ENCODE assay signal across 8 cellular contexts in the genomic region with DNA sequence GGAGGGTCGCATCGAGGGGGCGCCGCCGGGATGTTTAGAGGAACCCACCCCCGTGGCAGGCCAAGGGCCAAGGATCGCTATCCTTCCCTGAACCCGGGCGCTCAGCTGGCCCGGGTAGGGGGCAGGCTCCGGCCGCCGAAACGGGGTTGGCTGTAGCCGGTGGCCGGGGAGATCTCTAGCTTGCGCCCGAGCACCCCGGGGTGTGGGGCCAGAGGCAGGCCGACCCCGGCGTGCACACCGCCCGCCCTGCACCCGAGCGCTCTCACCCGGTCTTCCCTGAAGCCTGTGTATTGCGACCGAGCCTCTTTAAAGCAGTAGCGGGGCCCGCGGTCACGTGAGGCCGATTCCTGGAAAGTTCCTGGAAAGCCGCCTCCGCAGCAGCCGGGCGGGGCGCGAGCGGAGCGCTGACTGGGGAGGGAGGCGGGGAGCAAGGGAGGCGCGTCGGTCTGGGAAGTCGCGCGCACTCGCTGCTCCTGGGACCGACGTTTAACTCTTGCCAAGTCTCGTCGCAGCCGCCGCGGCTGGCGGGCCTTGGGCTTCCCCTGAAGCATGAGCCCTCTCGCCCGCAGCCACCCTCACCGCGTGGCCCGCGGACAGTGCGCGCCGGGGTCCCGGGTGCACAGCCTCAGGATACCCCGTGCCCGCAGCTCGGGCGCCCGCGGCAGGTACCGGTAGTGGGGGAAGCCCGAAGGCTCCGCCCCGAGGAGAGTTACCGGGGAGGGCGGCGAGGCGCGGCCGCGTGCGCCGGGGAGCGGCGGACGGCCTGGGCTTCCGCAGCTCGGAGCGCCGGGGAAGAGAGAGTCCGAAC. TPM values are rescaled to one million over a fixed set of nuclear protein-coding genes. Genes with fewer than 3 reads are reported as not detected.
DNase-seq lines count a peak whose midpoint lies in the region; ATAC-seq and TF ChIP-seq lines count a peak whose summit lies in the region.

No MANE protein-coding gene starts in this region.

- peaks cover 11% of the 10 kb centered on the region; the same call in 1 of the 2 replicates for H3K4me1 ChIP-seq in HUES48 (ENCODE audit: control insufficient read depth, insufficient read depth, low read length)
- peaks cover 15% of the 10 kb centered on the region for H3K4me1 ChIP-seq in Panc1 (ENCODE audit: control insufficient read depth, insufficient read depth, low read length)
- H3K4me1 ChIP-seq in fibroblast of lung (ENCODE audit: control insufficient read depth, extremely low read depth, insufficient read depth, low read length): peaks cover 4% of the 10 kb centered on the region
- peaks cover 14 to 16% of the 10 kb centered on the region in 2 donors for H3K4me1 ChIP-seq in naive thymus-derived CD4-positive, alpha-beta T cell (ENCODE audit: control insufficient read depth in 2 of 2, insufficient read depth in 2 of 2, low read length in 2 of 2)

- H3K9me3 Mint-ChIP-seq in naive thymus-derived CD4-positive, alpha-beta T cell: peaks cover 0 to 1% (median 0%) of the 10 kb centered on the region in 11 donors
- no peaks in the 10 kb centered on the region for H3K9me3 Mint-ChIP-seq in stimulated activated memory B cell treated with anti-CD40 and anti-IgM and Interleukin-4, amounts not matched to agents 10 μg/mL and 1 μg/mL and 100 μg/mL, for 72 hours

- TF ChIP-seq CTCF in Panc1 (IDR thresholded peaks at IDR 0.05) (no peak), fibroblast of lung (conservative IDR thresholded peaks at IDR 0.05 in 1 of 2, IDR thresholded peaks at IDR 0.05 in 1 of 2; ENCODE audit: low read depth in 1 of 2, low read length in 2 of 2) (no peak)

- no peaks in the 10 kb centered on the region for H4K20me1 ChIP-seq in fibroblast of lung (ENCODE audit: control insufficient read depth, extremely low read depth, insufficient read depth, low read length)

- H3K36me3 Mint-ChIP-seq in naive thymus-derived CD4-positive, alpha-beta T cell: peaks cover 4 to 35% (median 9%) of the 10 kb centered on the region in 5 donors
- H3K36me3 Mint-ChIP-seq in stimulated activated memory B cell treated with anti-CD40 and anti-IgM and Interleukin-4, amounts not matched to agents 10 μg/mL and 1 μg/mL and 100 μg/mL, for 72 hours: no peaks in the 10 kb centered on the region

- H3K4me3 ChIP-seq in HUES48 (ENCODE audit: low read depth, low read length): peak overlapping the region; percentile 88
- H3K4me3 ChIP-seq in Panc1 (ENCODE audit: low read depth in 2 of 2, low read length in 2 of 2): peak overlapping the region; percentile 71 to 96
- H3K4me3 ChIP-seq in fibroblast of lung (replicated peaks in 1 of 4; ENCODE audit: control extremely low read depth in 1 of 4, insufficient read depth in 1 of 4, low read depth in 3 of 4, low read length in 4 of 4): peak overlapping the region; percentile 61 to 95 (median 82)
- H3K4me3 ChIP-seq in naive thymus-derived CD4-positive, alpha-beta T cell (ENCODE audit: low read length): peak overlapping the region; percentile 89

- peaks cover 0 to 15% (median 0%) of the 10 kb centered on the region in 5 donors for H3K27me3 Mint-ChIP-seq in naive thymus-derived CD4-positive, alpha-beta T cell
- H3K27me3 Mint-ChIP-seq in stimulated activated memory B cell treated with anti-CD40 and anti-IgM and Interleukin-4, amounts not matched to agents 10 μg/mL and 1 μg/mL and 100 μg/mL, for 72 hours: peaks cover 33% of the 10 kb centered on the region

- H3K36me3 ChIP-seq in HUES48 (ENCODE audit: control insufficient read depth, insufficient read depth, low read length) (peaks cover 15% of the 10 kb centered on the region), Panc1 (ENCODE audit: control insufficient read depth, insufficient read depth, low read length) (peaks cover 6% of the 10 kb centered on the region), fibroblast of lung (ENCODE audit: control insufficient read depth, insufficient read depth, low read length) (peaks cover 6% of the 10 kb centered on the region)
- H3K36me3 ChIP-seq in naive thymus-derived CD4-positive, alpha-beta T cell (ENCODE audit: control insufficient read depth in 2 of 3, insufficient read depth in 3 of 3, low read length in 3 of 3): peaks cover 0 to 10% (median 0%) of the 10 kb centered on the region in 3 experiments

- peak; percentile 96 for DNase-seq in DMS 273 (lab: John Stamatoyannopoulos, UW; ENCODE audit: unreplicated experiment)
- no peak for DNase-seq in Panc1 (ENCODE audit: low read depth, low spot score)
- peak; percentile 52 to 84 for DNase-seq in activated T-helper 1 cell treated with anti-CD3 and anti-CD28 coated beads, Interleukin-2, amount 50 U/mL, for 16 hours (ENCODE audit: low read depth in 1 of 2, low spot score in 1 of 2)
- peak; percentile 92 to 98 for DNase-seq in fibroblast of lung (ENCODE audit: low read depth in 2 of 2)
- DNase-seq in naive thymus-derived CD4-positive, alpha-beta T cell: peak; percentile 57 to 93 (median 78)

- no TSS peak for BruUV-seq in Panc1 (replicated peaks; lab: Mats Ljungman, UMichigan)

- H3K4me2 ChIP-seq in fibroblast of lung (ENCODE audit: extremely low read depth, insufficient read depth, low read length): peak overlapping the region; percentile 76

- POLR2A ChIA-PET in Panc1 (lab: Charles Lee): interaction anchor here (0.5 kb wide), 1 partner anchor 20 kb away, joined by 4 read pairs; no protein-coding TSS in a partner anchor
- POLR2A ChIA-PET in naive thymus-derived CD4-positive, alpha-beta T cell (lab: Charles Lee): interaction anchor here (0.8 to 1.5 kb wide), 3 partner anchors 106 to 531 kb away, joined by 3 read pairs; a partner anchor contains a TSS

- peak overlapping the region; percentile 97 for H3K27ac ChIP-seq in HUES48 (ENCODE audit: low read depth, low read length)
- peak overlapping the region; percentile 78 for H3K27ac ChIP-seq in Panc1 (ENCODE audit: low read length)
- H3K27ac ChIP-seq in fibroblast of lung (ENCODE audit: insufficient read depth, low read length): peak overlapping the region; percentile 78
- H3K27ac ChIP-seq in naive thymus-derived CD4-positive, alpha-beta T cell (ENCODE audit: low read depth, low read length): peak overlapping the region; percentile 78

- H3K9ac ChIP-seq in HUES48 (ENCODE audit: low read depth, low read length) (peak overlapping the region; percentile 79), fibroblast of lung (ENCODE audit: insufficient read depth, low read length) (peak overlapping the region; percentile 83)

- H3K9me3 ChIP-seq in HUES48 (ENCODE audit: control insufficient read depth, insufficient read depth, low read length) (no peaks in the 10 kb centered on the region), Panc1 (ENCODE audit: control insufficient read depth, insufficient read depth, low read depth, low read length) (no peaks in the 10 kb centered on the region), fibroblast of lung (ENCODE audit: control insufficient read depth, insufficient read depth, low read depth, low read length) (no peaks in the 10 kb centered on the region)
- no peaks in the 10 kb centered on the region for H3K9me3 ChIP-seq in naive thymus-derived CD4-positive, alpha-beta T cell (ENCODE audit: control insufficient read depth in 2 of 3, low read length in 3 of 3)

- no peak overlapping the region for H2AFZ ChIP-seq in fibroblast of lung (ENCODE audit: low read length)

- H3K4me1 Mint-ChIP-seq in naive thymus-derived CD4-positive, alpha-beta T cell: peaks cover 24 to 44% (median 36%) of the 10 kb centered on the region in 7 donors
- peaks cover 26% of the 10 kb centered on the region for H3K4me1 Mint-ChIP-seq in stimulated activated memory B cell treated with anti-CD40 and anti-IgM and Interleukin-4, amounts not matched to agents 10 μg/mL and 1 μg/mL and 100 μg/mL, for 72 hours

- in situ Hi-C loops in Panc1 (cut with HindIII; ENCODE audit: low pct_unique_long_range_greater_than_20kb, low sequenced_read_pairs): no loop called here

- intact Hi-C loops in Panc1 (cut with micrococcal nuclease; ENCODE audit: unreplicated experiment): no loop called here
- intact Hi-C loops in naive thymus-derived CD4-positive, alpha-beta T cell (cut with micrococcal nuclease): loop anchor here (1.0 to 10.0 kb wide), 25 partner anchors 21 to 1982 kb away; a partner anchor contains a TSS

- H3K79me2 ChIP-seq in fibroblast of lung (ENCODE audit: control insufficient read depth, insufficient read depth, low read length): peaks cover 54% of the 10 kb centered on the region

- ATAC-seq in GM21390 (IDR thresholded peaks at IDR 0.05; ENCODE audit: unreplicated experiment): peak; percentile 51
- peak; percentile 74 for ATAC-seq in Panc1
- peak; percentile 73 for ATAC-seq in naive thymus-derived CD4-positive, alpha-beta T cell
- ATAC-seq in stimulated activated memory B cell treated with anti-CD40 and anti-IgM and Interleukin-4, amounts not matched to agents 10 μg/mL and 1 μg/mL and 100 μg/mL, for 72 hours: peak; percentile 74

- peak overlapping the region; percentile 88 to 98 (median 93) for H3K4me3 Mint-ChIP-seq in naive thymus-derived CD4-positive, alpha-beta T cell
- H3K4me3 Mint-ChIP-seq in stimulated activated memory B cell treated with anti-CD40 and anti-IgM and Interleukin-4, amounts not matched to agents 10 μg/mL and 1 μg/mL and 100 μg/mL, for 72 hours: peak overlapping the region; percentile 85

- CTCF ChIA-PET in Panc1 (lab: Charles Lee): interaction anchor here (0.6 kb wide), 1 partner anchor 20 kb away, joined by 6 read pairs; no protein-coding TSS in a partner anchor
- CTCF ChIA-PET in naive thymus-derived CD4-positive, alpha-beta T cell (lab: Charles Lee): interaction anchor here (0.5 to 5.9 kb wide), 4 partner anchors 33 to 531 kb away, joined by 3 to 114 read pairs (median 12); a partner anchor contains a TSS

- peaks cover 38% of the 10 kb centered on the region for H3K27me3 ChIP-seq in HUES48 (ENCODE audit: control insufficient read depth, insufficient read depth, low read length)
- H3K27me3 ChIP-seq in Panc1 (ENCODE audit: control insufficient read depth, insufficient read depth, low read length): no peaks in the 10 kb centered on the region
- H3K27me3 ChIP-seq in fibroblast of lung (ENCODE audit: control insufficient read depth, insufficient read depth, low read length): no peaks in the 10 kb centered on the region
- H3K27me3 ChIP-seq in naive thymus-derived CD4-positive, alpha-beta T cell (ENCODE audit: control insufficient read depth in 2 of 2, insufficient read depth in 2 of 2, low read length in 2 of 2): no peaks in the 10 kb centered on the region

- H3K27ac Mint-ChIP-seq in naive thymus-derived CD4-positive, alpha-beta T cell: peak overlapping the region in 7 of 9 donors; percentile 70 to 91 (median 88)
- peak overlapping the region; percentile 55 for H3K27ac Mint-ChIP-seq in stimulated activated memory B cell treated with anti-CD40 and anti-IgM and Interleukin-4, amounts not matched to agents 10 μg/mL and 1 μg/mL and 100 μg/mL, for 72 hours

RNA-seq across cellular contexts. Expression of a gene that starts 1.7 kb away (rescaled TPM):
- 33.8 TPM for total RNA-seq in Panc1 (2021; ENCODE audit: unreplicated experiment)
- 16.7 TPM for polyA plus RNA-seq in Panc1 (2012; ENCODE audit: insufficient read length)
- total RNA-seq in fibroblast of lung: 75.5 and 105 TPM in 2 replicates
- 69.1 and 113 TPM in 2 replicates for polyA plus RNA-seq in fibroblast of lung
- 45.4 and 69.0 TPM in 2 replicates for polyA plus RNA-seq in fibroblast of lung (2012)
- polyA minus RNA-seq in fibroblast of lung (ENCODE audit: low replicate concordance): 26.7 and 43.3 TPM in 2 replicates
- total RNA-seq in naive thymus-derived CD4-positive, alpha-beta T cell: 10 to 100 TPM in 3 of 5 experiments, 1 to 10 TPM in 2; 2.5 to 46.7 (median 34.7) TPM
- polyA plus RNA-seq in naive thymus-derived CD4-positive, alpha-beta T cell: 10 to 100 TPM; 22.6 to 46.0 TPM
